ENCODE assay signal across 29 cellular contexts in genomic region chr6:74070091-74070490, GRCh38.
DNase-seq lines count a peak whose midpoint lies in the region; ATAC-seq, FAIRE-seq and TF ChIP-seq lines count a peak whose summit lies in the region.
"Had no signal": no experiment of that assay in that cellular context is flagged by ENCODE, and none has a peak within 500 bp of the region (broad histone marks: within the 10 kb centered on the region; RNA-seq: fewer than 3 reads in every experiment).

No MANE protein-coding gene starts in this region.

- H3K36me3 Mint-ChIP-seq in activated CD4-positive, alpha-beta T cell treated with anti-CD3 and anti-CD28 coated beads for 36 hours (ENCODE audit: low read depth) = no peaks in the 10 kb centered on the region
- no peaks in the 10 kb centered on the region for H3K36me3 Mint-ChIP-seq in nephron progenitor cell (ENCODE audit: low read depth)
- H3K36me3 Mint-ChIP-seq: activated naive CD4-positive, alpha-beta T cell treated with anti-CD3 and anti-CD28 coated beads, Interleukin-2, amount 50 U/mL, for 72 hours; naive thymus-derived CD8-positive, alpha-beta T cell had no signal

- POLR2A ChIA-PET in activated CD4-positive, alpha-beta T cell treated with anti-CD3 and anti-CD28 coated beads for 36 hours (lab: Charles Lee) = no interaction called here

- peak; percentile 22 for FAIRE-seq in RCC 7860 (lab: Jason Lieb, UNC)
- FAIRE-seq: keratinocyte had no signal

- intact Hi-C loops in mucosa of descending colon (cut with DNase I, micrococcal nuclease) = no loop called here
- intact Hi-C loops in activated CD4-positive, alpha-beta T cell treated with anti-CD3 and anti-CD28 coated beads for 36 hours (cut with DNase I, micrococcal nuclease) = no loop called here

- no peaks in the 10 kb centered on the region for H3K9me3 ChIP-seq in mucosa of descending colon
- H3K9me3 ChIP-seq: BE2C, Peyer's patch, thoracic aorta had no signal

- peak; percentile 72 for DNase-seq in A172 (ENCODE audit: low spot score)
- DNase-seq in GM04503 (ENCODE audit: low read depth) = peak; percentile 81
- DNase-seq in RCC 7860 (ENCODE audit: low spot score) = no peak
- DNase-seq in fibroblast of mammary gland (ENCODE audit: low read depth) = peak; percentile 69
- no peak for DNase-seq in mucosa of descending colon
- no peak for DNase-seq in activated CD4-positive, alpha-beta T cell treated with anti-CD3 and anti-CD28 coated beads for 36 hours
- no peak for DNase-seq in LoVo (ENCODE audit: low spot score)
- no peak for DNase-seq in nephron progenitor cell
- DNase-seq: 8988T; activated CD4-positive, alpha-beta T cell treated with anti-CD3 and anti-CD28 coated beads, Interleukin-2, amount 50 U/mL, for 4 hours; activated CD4-positive, CD25-positive, alpha-beta regulatory T cell; activated CD8-positive, alpha-beta memory T cell treated with anti-CD3 and anti-CD28 coated beads, Interleukin-2, amount 50 U/mL, for 48 hours; aorta; BE2C; central memory CD4-positive, alpha-beta T cell; midbrain; naive thymus-derived CD8-positive, alpha-beta T cell; NCI-H1105 treated with DMSO at 0.1 percent for 48 hours; NCI-H2029; NCI-H2227 treated with DMSO at 0.1 percent for 48 hours; NCI-H526 treated with DMSO at 0.1 percent for 48 hours; Peyer's patch; SJCRH30; stimulated activated naive CD8-positive, alpha-beta T cell treated with anti-CD3 and anti-CD28 coated beads, Interleukin-15, Interleukin-2, amounts not matched to agents 100 U/mL and 50 U/mL, for 24 hours had no signal

- TF ChIP-seq CTCF in fibroblast of mammary gland (conservative IDR thresholded peaks at IDR 0.05; ENCODE audit: control insufficient read depth, insufficient read depth, low read depth, low read length) (no peak), mucosa of descending colon (IDR thresholded peaks at IDR 0.05) (no peak), nephron progenitor cell (IDR thresholded peaks at IDR 0.05) (no peak)

- no peaks in the 10 kb centered on the region for H3K4me1 ChIP-seq in mucosa of descending colon (ENCODE audit: low read depth)
- H3K4me1 ChIP-seq: BE2C, Peyer's patch had no signal

- no peak overlapping the region for H3K27ac Mint-ChIP-seq in activated CD4-positive, alpha-beta T cell treated with anti-CD3 and anti-CD28 coated beads for 36 hours
- no peak overlapping the region for H3K27ac Mint-ChIP-seq in nephron progenitor cell
- H3K27ac Mint-ChIP-seq: activated naive CD4-positive, alpha-beta T cell treated with anti-CD3 and anti-CD28 coated beads, Interleukin-2, amount 50 U/mL, for 72 hours; activated T-helper 2 cell treated with anti-CD3 and anti-CD28 coated beads, Interferon-gamma antibody, Interleukin-2, Interleukin-4, amounts not matched to agents 10 μg/mL and 5 μg/mL and 100 μg/mL, durations not matched to agents 14 hours and 24 hours and 36 hours; GM23338; naive thymus-derived CD8-positive, alpha-beta T cell had no signal

- H3K27me3 Mint-ChIP-seq in activated CD4-positive, alpha-beta T cell treated with anti-CD3 and anti-CD28 coated beads for 36 hours = no peaks in the 10 kb centered on the region
- H3K27me3 Mint-ChIP-seq in nephron progenitor cell (ENCODE audit: low read depth, poor library complexity) = peaks cover 3% of the 10 kb centered on the region

- no peaks in the 10 kb centered on the region for H3K9me3 Mint-ChIP-seq in activated CD4-positive, alpha-beta T cell treated with anti-CD3 and anti-CD28 coated beads for 36 hours (ENCODE audit: low read depth)
- no peaks in the 10 kb centered on the region for H3K9me3 Mint-ChIP-seq in nephron progenitor cell
- H3K9me3 Mint-ChIP-seq: activated naive CD4-positive, alpha-beta T cell treated with anti-CD3 and anti-CD28 coated beads, Interleukin-2, amount 50 U/mL, for 72 hours; activated T-helper 2 cell treated with anti-CD3 and anti-CD28 coated beads, Interferon-gamma antibody, Interleukin-2, Interleukin-4, amounts not matched to agents 10 μg/mL and 5 μg/mL and 100 μg/mL, durations not matched to agents 14 hours and 24 hours and 36 hours; GM23338 had no signal

- no peaks in the 10 kb centered on the region for H3K4me1 Mint-ChIP-seq in activated CD4-positive, alpha-beta T cell treated with anti-CD3 and anti-CD28 coated beads for 36 hours
- H3K4me1 Mint-ChIP-seq in nephron progenitor cell = no peaks in the 10 kb centered on the region
- H3K4me1 Mint-ChIP-seq: GM23338; naive thymus-derived CD8-positive, alpha-beta T cell had no signal

- H3K4me3 ChIP-seq in fibroblast of mammary gland (ENCODE audit: control insufficient read depth, low read depth, low read length) (no peak overlapping the region), mucosa of descending colon (no peak overlapping the region)
- H3K4me3 ChIP-seq: GM23338, Peyer's patch, SJCRH30, thoracic aorta had no signal

- no peak for ATAC-seq in mucosa of descending colon
- no peak for ATAC-seq in activated CD4-positive, alpha-beta T cell treated with anti-CD3 and anti-CD28 coated beads for 36 hours
- ATAC-seq: activated naive CD4-positive, alpha-beta T cell treated with anti-CD3 and anti-CD28 coated beads, Interleukin-2, amount 50 U/mL, for 72 hours; GM23338; naive thymus-derived CD8-positive, alpha-beta T cell; stimulated activated naive CD8-positive, alpha-beta T cell treated with anti-CD3 and anti-CD28 coated beads, Interleukin-15, Interleukin-2, amounts not matched to agents 100 U/mL and 50 U/mL, for 24 hours had no signal

- no peaks in the 10 kb centered on the region for H3K36me3 ChIP-seq in mucosa of descending colon (ENCODE audit: low read depth)
- H3K36me3 ChIP-seq: BE2C, Peyer's patch, SJCRH30, thoracic aorta had no signal

- no peak overlapping the region for H3K4me3 Mint-ChIP-seq in activated CD4-positive, alpha-beta T cell treated with anti-CD3 and anti-CD28 coated beads for 36 hours
- no peak overlapping the region for H3K4me3 Mint-ChIP-seq in nephron progenitor cell
- H3K4me3 Mint-ChIP-seq: GM23338; naive thymus-derived CD8-positive, alpha-beta T cell had no signal

- CTCF ChIA-PET in activated CD4-positive, alpha-beta T cell treated with anti-CD3 and anti-CD28 coated beads for 36 hours (lab: Charles Lee) = no interaction called here

Comparison
In these comparisons a context has a peak if more than half of its experiments do, and no peak if none do; other contexts are left out.
1. DNase-seq: peak in A172 (single experiment), GM04503 (single experiment) and fibroblast of mammary gland (single experiment); none in RCC 7860 (single experiment), mucosa of descending colon (0 of 3), activated CD4-positive, alpha-beta T cell treated with anti-CD3 and anti-CD28 coated beads for 36 hours (single experiment), LoVo (single experiment) and nephron progenitor cell (single experiment).